ENCODE assay signal across 9 cellular contexts in the genomic region with DNA sequence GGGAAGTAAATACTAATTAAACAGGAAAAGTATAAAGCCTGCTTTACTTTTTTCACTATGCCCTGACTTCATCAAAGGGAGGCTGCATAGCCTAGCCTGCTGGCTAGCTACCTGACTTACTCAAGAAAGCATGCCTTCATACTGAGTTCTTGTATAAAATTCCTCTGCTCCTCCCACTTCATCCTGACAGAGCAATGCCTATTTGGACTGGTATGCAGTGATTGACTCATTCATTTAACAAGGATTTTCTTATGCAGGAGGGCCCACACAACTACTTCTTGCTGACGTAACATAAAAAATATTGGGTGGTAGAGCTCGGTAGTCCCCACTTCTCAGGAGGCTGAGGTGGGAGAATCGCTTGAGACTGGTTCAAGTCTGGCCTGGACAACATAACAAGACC.
DNase-seq lines count a peak whose midpoint lies in the region; ATAC-seq and TF ChIP-seq lines count a peak whose summit lies in the region.
"Had no signal": no experiment of that assay in that cellular context is flagged by ENCODE, and none has a peak within 500 bp of the region (broad histone marks: within the 10 kb centered on the region; RNA-seq: fewer than 3 reads in every experiment).

No MANE protein-coding gene starts in this region.

- H3K36me3 ChIP-seq in fibroblast of lung (ENCODE audit: control insufficient read depth, insufficient read depth, low read length): no peaks in the 10 kb centered on the region
- H3K36me3 ChIP-seq in prostate gland: no peaks in the 10 kb centered on the region

- TF ChIP-seq POLR2A in prostate gland (IDR thresholded peaks at IDR 0.05): no peak

- 47% methylated on average over 3 of the region's 3 CpGs for WGBS in prostate gland

- H3K9me3 ChIP-seq in fibroblast of lung (ENCODE audit: control insufficient read depth, insufficient read depth, low read depth, low read length): no peaks in the 10 kb centered on the region
- H3K9me3 ChIP-seq in prostate gland: no peaks in the 10 kb centered on the region

- intact Hi-C loops in prostate gland (cut with DNase I): loop anchor here (5.0 kb wide), 1 partner anchor 71 kb away; a partner anchor contains a TSS
- intact Hi-C loops in posterior cingulate gyrus (cut with DNase I): no loop called here

- no peak overlapping the region for H3K9ac ChIP-seq in fibroblast of lung (ENCODE audit: insufficient read depth, low read length)

- no peak for TF ChIP-seq CTCF in fibroblast of lung (conservative IDR thresholded peaks at IDR 0.05 in 1 of 2, IDR thresholded peaks at IDR 0.05 in 1 of 2; ENCODE audit: low read depth in 1 of 2, low read length in 2 of 2)
- no peak for TF ChIP-seq CTCF in prostate gland (IDR thresholded peaks at IDR 0.05)

- H3K4me3 ChIP-seq in fibroblast of lung (replicated peaks in 1 of 4; ENCODE audit: control extremely low read depth in 1 of 4, insufficient read depth in 1 of 4, low read depth in 3 of 4, low read length in 4 of 4) (no peak overlapping the region), prostate gland (no peak overlapping the region)

- peak; percentile 96 for DNase-seq in ELR (ENCODE audit: low read depth)
- peak; percentile 69 to 97 for DNase-seq in fibroblast of lung (ENCODE audit: low read depth in 2 of 2)
- peak; percentile 37 for DNase-seq in prostate gland (ENCODE audit: low spot score)
- DNase-seq in RPMI8226: no peak
- DNase-seq in posterior cingulate gyrus: no peak
- DNase-seq: naive B cell had no signal

- H3K27me3 ChIP-seq in fibroblast of lung (ENCODE audit: control insufficient read depth, insufficient read depth, low read length) (no peaks in the 10 kb centered on the region), prostate gland (replicated peaks; ENCODE audit: insufficient read depth) (no peaks in the 10 kb centered on the region)

- no peak overlapping the region for H2AFZ ChIP-seq in fibroblast of lung (ENCODE audit: low read length)

- no peak overlapping the region for H3K4me2 ChIP-seq in fibroblast of lung (ENCODE audit: extremely low read depth, insufficient read depth, low read length)

- no peaks in the 10 kb centered on the region for H4K20me1 ChIP-seq in fibroblast of lung (ENCODE audit: control insufficient read depth, extremely low read depth, insufficient read depth, low read length)

- H3K4me1 ChIP-seq in fibroblast of lung (ENCODE audit: control insufficient read depth, extremely low read depth, insufficient read depth, low read length) (peaks cover 8% of the 10 kb centered on the region), prostate gland (replicated peaks) (peaks cover 16% of the 10 kb centered on the region)

- peak overlapping the region; percentile 31 for H3K27ac ChIP-seq in fibroblast of lung (ENCODE audit: insufficient read depth, low read length)
- peak overlapping the region; percentile 56 to 57 for H3K27ac ChIP-seq in prostate gland

- ATAC-seq in SK-N-SH treated with all-trans-retinoic acid at 6 μM for 48 hours (peak; percentile 87), HG03025 (IDR thresholded peaks at IDR 0.05; ENCODE audit: low FRiP score, unreplicated experiment) (no peak), HG02970 (IDR thresholded peaks at IDR 0.05; ENCODE audit: low FRiP score, unreplicated experiment) (no peak)

- no peaks in the 10 kb centered on the region for H3K79me2 ChIP-seq in fibroblast of lung (ENCODE audit: control insufficient read depth, insufficient read depth, low read length)

TF ChIP-seq in SK-N-SH treated with all-trans-retinoic acid at 6 μM for 48 hours, 23 proteins besides CTCF, POLR2A, EP300 and RAD21:
- TF ChIP-seq TOX (CRISPR knock-in tag; IDR thresholded peaks at IDR 0.05; ENCODE audit: borderline replicate concordance): no peak
- TF ChIP-seq CSDC2 (CRISPR knock-in tag; IDR thresholded peaks at IDR 0.05): no peak
- TF ChIP-seq PPARA (CRISPR knock-in tag; IDR thresholded peaks at IDR 0.05; ENCODE audit: borderline replicate concordance): no peak
- TF ChIP-seq, protein P1, sequence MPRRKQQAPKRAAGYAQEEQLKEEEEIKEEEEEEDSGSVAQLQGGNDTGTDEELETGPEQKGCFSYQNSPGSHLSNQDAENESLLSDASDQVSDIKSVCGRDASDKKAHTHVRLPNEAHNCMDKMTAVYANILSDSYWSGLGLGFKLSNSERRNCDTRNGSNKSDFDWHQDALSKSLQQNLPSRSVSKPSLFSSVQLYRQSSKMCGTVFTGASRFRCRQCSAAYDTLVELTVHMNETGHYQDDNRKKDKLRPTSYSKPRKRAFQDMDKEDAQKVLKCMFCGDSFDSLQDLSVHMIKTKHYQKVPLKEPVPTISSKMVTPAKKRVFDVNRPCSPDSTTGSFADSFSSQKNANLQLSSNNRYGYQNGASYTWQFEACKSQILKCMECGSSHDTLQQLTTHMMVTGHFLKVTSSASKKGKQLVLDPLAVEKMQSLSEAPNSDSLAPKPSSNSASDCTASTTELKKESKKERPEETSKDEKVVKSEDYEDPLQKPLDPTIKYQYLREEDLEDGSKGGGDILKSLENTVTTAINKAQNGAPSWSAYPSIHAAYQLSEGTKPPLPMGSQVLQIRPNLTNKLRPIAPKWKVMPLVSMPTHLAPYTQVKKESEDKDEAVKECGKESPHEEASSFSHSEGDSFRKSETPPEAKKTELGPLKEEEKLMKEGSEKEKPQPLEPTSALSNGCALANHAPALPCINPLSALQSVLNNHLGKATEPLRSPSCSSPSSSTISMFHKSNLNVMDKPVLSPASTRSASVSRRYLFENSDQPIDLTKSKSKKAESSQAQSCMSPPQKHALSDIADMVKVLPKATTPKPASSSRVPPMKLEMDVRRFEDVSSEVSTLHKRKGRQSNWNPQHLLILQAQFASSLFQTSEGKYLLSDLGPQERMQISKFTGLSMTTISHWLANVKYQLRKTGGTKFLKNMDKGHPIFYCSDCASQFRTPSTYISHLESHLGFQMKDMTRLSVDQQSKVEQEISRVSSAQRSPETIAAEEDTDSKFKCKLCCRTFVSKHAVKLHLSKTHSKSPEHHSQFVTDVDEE (CRISPR knock-in tag; IDR thresholded peaks at IDR 0.05): no peak
- TF ChIP-seq TCF4 (CRISPR knock-in tag; IDR thresholded peaks at IDR 0.05; ENCODE audit: borderline replicate concordance): no peak
- TF ChIP-seq ZNF70 (CRISPR knock-in tag; IDR thresholded peaks at IDR 0.05): no peak
- TF ChIP-seq ZNF8 (CRISPR knock-in tag; IDR thresholded peaks at IDR 0.05): no peak
- TF ChIP-seq RARB (CRISPR knock-in tag; IDR thresholded peaks at IDR 0.05): no peak
- no peak for TF ChIP-seq ARNTL (CRISPR knock-in tag; IDR thresholded peaks at IDR 0.05; ENCODE audit: borderline replicate concordance, low read depth)
- no peak for TF ChIP-seq ZFP30 (CRISPR knock-in tag; IDR thresholded peaks at IDR 0.05)
- TF ChIP-seq ISL1 (CRISPR knock-in tag; IDR thresholded peaks at IDR 0.05): no peak
- TF ChIP-seq ZNF565 (CRISPR knock-in tag; conservative IDR thresholded peaks at IDR 0.05; ENCODE audit: low read depth): no peak
- TF ChIP-seq ZFP3 (CRISPR knock-in tag; IDR thresholded peaks at IDR 0.05): no peak

Comparison
In these comparisons a context has a peak if more than half of its experiments do, and no peak if none do; other contexts are left out.
1. DNase-seq: peak in ELR (single experiment), fibroblast of lung (2 of 2) and prostate gland (single experiment); none in RPMI8226 (single experiment) and posterior cingulate gyrus (0 of 10).